ENCODE assay signal across 8 cellular contexts in the genomic region with DNA sequence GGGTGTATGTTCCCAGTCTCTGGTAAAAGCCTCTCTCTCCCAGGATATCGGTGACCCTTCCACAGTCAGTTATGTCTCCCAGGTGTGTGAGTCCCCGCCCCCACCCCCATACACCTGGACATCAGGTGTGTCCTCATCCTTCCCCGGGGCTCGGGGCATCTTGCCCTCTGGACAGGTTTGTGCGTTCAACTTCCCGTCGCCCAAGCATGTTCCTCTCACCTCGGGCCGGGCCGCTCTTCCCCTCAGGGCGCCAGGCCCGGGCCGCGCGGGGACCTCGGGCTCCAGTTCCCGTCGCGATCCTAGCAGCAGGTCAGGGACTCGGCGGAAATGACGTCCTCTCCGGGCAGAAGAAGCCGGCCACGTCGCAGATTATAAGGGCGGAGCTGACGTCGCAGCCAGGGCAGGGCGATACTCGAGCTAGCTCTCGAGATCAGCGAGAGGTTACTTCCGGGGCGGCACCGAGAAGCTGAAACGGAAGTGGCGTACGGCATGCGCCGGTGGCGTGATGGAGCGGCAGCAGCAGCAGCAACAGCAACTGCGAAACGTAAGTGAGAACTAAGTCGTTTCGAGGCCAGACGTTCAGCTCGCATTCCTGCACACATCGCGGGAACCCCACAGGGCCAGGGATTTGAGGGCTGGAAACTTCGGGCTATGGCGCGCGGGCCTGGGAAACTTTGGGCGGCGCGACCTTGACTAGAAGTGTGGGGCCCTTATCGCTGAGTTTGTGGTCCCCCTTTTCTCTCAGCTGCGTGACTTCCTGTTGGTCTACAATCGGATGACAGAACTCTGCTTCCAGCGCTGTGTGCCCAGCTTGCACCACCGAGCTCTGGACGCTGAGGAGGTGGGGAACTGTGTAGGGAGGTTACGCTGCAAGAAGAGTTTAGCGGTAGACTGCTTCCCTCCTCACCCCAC. TPM values are rescaled to one million over a fixed set of nuclear protein-coding genes. Genes with fewer than 3 reads are reported as not detected.
DNase-seq lines count a peak whose midpoint lies in the region; ATAC-seq and TF ChIP-seq lines count a peak whose summit lies in the region.

A gene with protein sequence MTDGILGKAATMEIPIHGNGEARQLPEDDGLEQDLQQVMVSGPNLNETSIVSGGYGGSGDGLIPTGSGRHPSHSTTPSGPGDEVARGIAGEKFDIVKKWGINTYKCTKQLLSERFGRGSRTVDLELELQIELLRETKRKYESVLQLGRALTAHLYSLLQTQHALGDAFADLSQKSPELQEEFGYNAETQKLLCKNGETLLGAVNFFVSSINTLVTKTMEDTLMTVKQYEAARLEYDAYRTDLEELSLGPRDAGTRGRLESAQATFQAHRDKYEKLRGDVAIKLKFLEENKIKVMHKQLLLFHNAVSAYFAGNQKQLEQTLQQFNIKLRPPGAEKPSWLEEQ (minus strand): TSS at position 320 of the 912 bp plus-strand sequence. CDS start 910 bp downstream, outside the sequence.
A gene with protein sequence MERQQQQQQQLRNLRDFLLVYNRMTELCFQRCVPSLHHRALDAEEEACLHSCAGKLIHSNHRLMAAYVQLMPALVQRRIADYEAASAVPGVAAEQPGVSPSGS (plus strand): TSS at position 490 of the 912 bp plus-strand sequence. CDS start 16 bp downstream, at position 506.

- under 1% methylated on average over 66 of the region's 66 CpGs for WGBS in liver

- peaks cover 35% of the 10 kb centered on the region for H3K4me1 Mint-ChIP-seq in activated CD4-positive, alpha-beta memory T cell treated with anti-CD3 and anti-CD28 coated beads for 36 hours (ENCODE audit: low read depth)

- TF ChIP-seq RAD21 in liver (IDR thresholded peaks at IDR 0.05) = no peak

- peak within 1 kb of the TSS; percentile 96 for H3K27ac Mint-ChIP-seq in activated CD4-positive, alpha-beta memory T cell treated with anti-CD3 and anti-CD28 coated beads for 36 hours

- peak within 1 kb of the TSS; percentile 91 for H3K4me3 Mint-ChIP-seq in activated CD4-positive, alpha-beta memory T cell treated with anti-CD3 and anti-CD28 coated beads for 36 hours

- peaks cover 6 to 30% (median 23%) of the 10 kb centered on the region in 4 donors for H3K4me1 ChIP-seq in liver (ENCODE audit: control insufficient read depth in 4 of 4, insufficient read depth in 4 of 4, low read length in 3 of 4)

- ATAC-seq in GM19438 (IDR thresholded peaks at IDR 0.05; ENCODE audit: low read depth, unreplicated experiment) (peak; percentile 99), HG03575 (IDR thresholded peaks at IDR 0.05; ENCODE audit: extremely low read depth, insufficient number of reproducible peaks, low FRiP score, unreplicated experiment) (peak; percentile 98)

- POLR2A ChIA-PET in activated CD4-positive, alpha-beta memory T cell treated with anti-CD3 and anti-CD28 coated beads for 36 hours (lab: Charles Lee) = interaction anchor here (0.8 to 2.3 kb wide), 12 partner anchors 9 to 264 kb away, joined by 3 to 14 read pairs (median 4); a partner anchor contains a TSS

- no peaks in the 10 kb centered on the region for H3K9me3 Mint-ChIP-seq in activated CD4-positive, alpha-beta memory T cell treated with anti-CD3 and anti-CD28 coated beads for 36 hours

- H3K36me3 ChIP-seq in liver (ENCODE audit: control insufficient read depth in 4 of 4, insufficient read depth in 3 of 4, low read depth in 1 of 4, low read length in 3 of 4) = peaks cover 6 to 53% (median 30%) of the 10 kb centered on the region in 4 donors

- peak within 1 kb of the TSS; percentile 94 to 96 for H3K9ac ChIP-seq in liver (ENCODE audit: low read depth in 1 of 2, low read length in 2 of 2)

- H3K27me3 ChIP-seq in dorsolateral prefrontal cortex (no peaks in the 10 kb centered on the region), liver (ENCODE audit: control insufficient read depth in 4 of 4, insufficient read depth in 4 of 4, low read length in 3 of 4) (no peaks in the 10 kb centered on the region)

- no peaks in the 10 kb centered on the region for H3K9me3 ChIP-seq in liver (ENCODE audit: control insufficient read depth in 4 of 4, low read length in 3 of 4)

- intact Hi-C loops in activated CD4-positive, alpha-beta memory T cell treated with anti-CD3 and anti-CD28 coated beads for 36 hours (cut with micrococcal nuclease) = loop anchor here (1.0 to 5.0 kb wide), 7 partner anchors 62 to 266 kb away; a partner anchor contains a TSS
- intact Hi-C loops in dorsolateral prefrontal cortex (cut with DNase I) = loop anchor here (5.0 kb wide), 5 partner anchors 69 to 244 kb away; a partner anchor contains a TSS

- H3K27ac ChIP-seq in dorsolateral prefrontal cortex = peak within 1 kb of the TSS; percentile 11 to 96 (median 87)
- H3K27ac ChIP-seq in liver (ENCODE audit: low read depth in 1 of 2, low read length in 2 of 2) = peak within 1 kb of the TSS; percentile 90 to 91

- peak within 1 kb of the TSS; percentile 61 to 99 (median 88) for H3K4me3 ChIP-seq in dorsolateral prefrontal cortex
- peak within 1 kb of the TSS; percentile 71 to 100 (median 99) for H3K4me3 ChIP-seq in liver (ENCODE audit: low read depth in 1 of 3, low read length in 3 of 3)

- DNase-seq in CD1c-positive myeloid dendritic cell (ENCODE audit: extremely low spot score) (peak; percentile 99), NCI-H82 treated with DMSO at 0.1 percent for 48 hours (lab: John Stamatoyannopoulos, UW; ENCODE audit: unreplicated experiment) (peak; percentile 81), dorsolateral prefrontal cortex (peak; percentile 99 to 100 (median 100))
- DNase-seq in activated CD4-positive, alpha-beta memory T cell treated with anti-CD3 and anti-CD28 coated beads for 36 hours = peak; percentile 99
- DNase-seq in stimulated activated CD4-positive, alpha-beta T cell treated with anti-CD3 and anti-CD28 coated beads, Interleukin-4, amount 100 ng/mL, for 24 hours = peak; percentile 98

- H3K36me3 Mint-ChIP-seq in activated CD4-positive, alpha-beta memory T cell treated with anti-CD3 and anti-CD28 coated beads for 36 hours = peaks cover 35% of the 10 kb centered on the region

- peak in 27 of 56 donors; percentile 8 to 49 (median 28) for TF ChIP-seq CTCF in dorsolateral prefrontal cortex (IDR thresholded peaks at IDR 0.05 in 54 of 56, conservative IDR thresholded peaks at IDR 0.05 in 2 of 56; ENCODE audit: low read depth in 1 of 56, partially characterized antibody in 56 of 56)
- no peak for TF ChIP-seq CTCF in liver (IDR thresholded peaks at IDR 0.05; ENCODE audit: low read depth, low read length, missing input control)

- CTCF ChIA-PET in activated CD4-positive, alpha-beta memory T cell treated with anti-CD3 and anti-CD28 coated beads for 36 hours (lab: Charles Lee) = interaction anchor here (0.8 to 3.6 kb wide), 12 partner anchors 25 to 254 kb away, joined by 3 to 25 read pairs (median 4); a partner anchor contains a TSS

- H3K27me3 Mint-ChIP-seq in activated CD4-positive, alpha-beta memory T cell treated with anti-CD3 and anti-CD28 coated beads for 36 hours = no peaks in the 10 kb centered on the region

TF ChIP-seq in liver, 16 proteins besides CTCF, POLR2A, EP300 and RAD21:
- TF ChIP-seq HNF4G (IDR thresholded peaks at IDR 0.05) = no peak
- peak; percentile 81 for TF ChIP-seq SP1 (IDR thresholded peaks at IDR 0.05)
- no peak for TF ChIP-seq TAF1 (conservative IDR thresholded peaks at IDR 0.05)
- TF ChIP-seq YY1 (IDR thresholded peaks at IDR 0.05) = peak; percentile 74
- TF ChIP-seq NR2F2 (IDR thresholded peaks at IDR 0.05) = peak; percentile 76
- peak in 1 of 2 donors; percentile 41 for TF ChIP-seq HNF4A (conservative IDR thresholded peaks at IDR 0.05)
- TF ChIP-seq GABPA (IDR thresholded peaks at IDR 0.05 in 1 of 2, conservative IDR thresholded peaks at IDR 0.05 in 1 of 2) = peak; percentile 96 to 100
- TF ChIP-seq, protein P1, sequence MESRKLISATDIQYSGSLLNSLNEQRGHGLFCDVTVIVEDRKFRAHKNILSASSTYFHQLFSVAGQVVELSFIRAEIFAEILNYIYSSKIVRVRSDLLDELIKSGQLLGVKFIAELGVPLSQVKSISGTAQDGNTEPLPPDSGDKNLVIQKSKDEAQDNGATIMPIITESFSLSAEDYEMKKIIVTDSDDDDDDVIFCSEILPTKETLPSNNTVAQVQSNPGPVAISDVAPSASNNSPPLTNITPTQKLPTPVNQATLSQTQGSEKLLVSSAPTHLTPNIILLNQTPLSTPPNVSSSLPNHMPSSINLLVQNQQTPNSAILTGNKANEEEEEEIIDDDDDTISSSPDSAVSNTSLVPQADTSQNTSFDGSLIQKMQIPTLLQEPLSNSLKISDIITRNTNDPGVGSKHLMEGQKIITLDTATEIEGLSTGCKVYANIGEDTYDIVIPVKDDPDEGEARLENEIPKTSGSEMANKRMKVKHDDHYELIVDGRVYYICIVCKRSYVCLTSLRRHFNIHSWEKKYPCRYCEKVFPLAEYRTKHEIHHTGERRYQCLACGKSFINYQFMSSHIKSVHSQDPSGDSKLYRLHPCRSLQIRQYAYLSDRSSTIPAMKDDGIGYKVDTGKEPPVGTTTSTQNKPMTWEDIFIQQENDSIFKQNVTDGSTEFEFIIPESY (IDR thresholded peaks at IDR 0.05) = peak; percentile 95
- TF ChIP-seq RXRA (IDR thresholded peaks at IDR 0.05) = peak; percentile 85 to 88
- TF ChIP-seq, protein P2, sequence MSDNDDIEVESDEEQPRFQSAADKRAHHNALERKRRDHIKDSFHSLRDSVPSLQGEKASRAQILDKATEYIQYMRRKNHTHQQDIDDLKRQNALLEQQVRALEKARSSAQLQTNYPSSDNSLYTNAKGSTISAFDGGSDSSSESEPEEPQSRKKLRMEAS (IDR thresholded peaks at IDR 0.05) = peak; percentile 71
- peak in 1 of 2 donors; percentile 57 for TF ChIP-seq JUND (IDR thresholded peaks at IDR 0.05)
- TF ChIP-seq EGR1 (IDR thresholded peaks at IDR 0.05; ENCODE audit: low read depth in 2 of 2) = no peak

RNA-seq across cellular contexts. Expression of the first gene that starts in this region (rescaled TPM):
- total RNA-seq in activated CD4-positive, alpha-beta memory T cell treated with anti-CD3 and anti-CD28 coated beads for 36 hours = 10 to 100 TPM; 35.1 to 37.8 TPM
- total RNA-seq in dorsolateral prefrontal cortex (10 to 100 TPM; 36.5 to 66.3 (median 51.4) TPM), liver (10 to 100 TPM; 16.2 to 42.0 TPM)
- polyA plus RNA-seq in liver = 10 to 100 TPM; 21.3 to 26.3 TPM

RNA-seq across cellular contexts. Expression of the second gene that starts in this region (rescaled TPM):
- 10 to 100 TPM; 40.2 to 41.3 TPM for total RNA-seq in activated CD4-positive, alpha-beta memory T cell treated with anti-CD3 and anti-CD28 coated beads for 36 hours
- total RNA-seq in dorsolateral prefrontal cortex (10 to 100 TPM; 39.2 to 73.5 (median 47.7) TPM), liver (10 to 100 TPM; 16.9 to 31.9 TPM)
- polyA plus RNA-seq in liver = 10 to 100 TPM; 16.1 to 16.4 TPM

Comparison
In these comparisons a context has a peak if more than half of its experiments do, and no peak if none do; other contexts are left out.
1. Peak in every context shown above with its lines: DNase-seq, ATAC-seq, H3K4me3 ChIP-seq and H3K27ac ChIP-seq.